8 cellular contexts compared by ENCODE assay signal in genomic region chr17:41496803-41497484, GRCh38. TPM values are rescaled to one million over a fixed set of nuclear protein-coding genes. Genes with fewer than 3 reads are reported as not detected.
A peak's percentile ranks its signal among the peaks of the same experiment; 100 is the strongest.
DNase-seq lines count a peak whose midpoint lies in the region; ATAC-seq and TF ChIP-seq lines count a peak whose summit lies in the region.

No MANE protein-coding gene starts in this region.

- POLR2A ChIA-PET in T-cell (lab: Charles Lee), result no interaction called here

- H3K4me1 ChIP-seq in BLaER1, result peaks cover 22% of the 10 kb centered on the region
- H3K4me1 ChIP-seq in Loucy (ENCODE audit: insufficient read depth, low read length, poor library complexity, severe bottlenecking), result peaks cover 5% of the 10 kb centered on the region

- ATAC-seq in GM19351 (IDR thresholded peaks at IDR 0.05; ENCODE audit: unreplicated experiment), result peak; percentile 88
- peak; percentile 78 to 98 (median 88) for ATAC-seq in T-cell (replicated peaks in 1 of 4)
- no peak for ATAC-seq in HG03457 (IDR thresholded peaks at IDR 0.05; ENCODE audit: unreplicated experiment)

- H3K79me2 ChIP-seq in Loucy (ENCODE audit: insufficient read depth, low read length), result no peaks in the 10 kb centered on the region

- peaks cover 2 to 8% of the 10 kb centered on the region in 2 donors for H3K27me3 Mint-ChIP-seq in T-cell

- DNase-seq in T-cell (peak in 33 of 34 experiments; percentile 15 to 68 (median 35)), amniotic stem cell (lab: John Stamatoyannopoulos, UW) (peak; percentile 16), hepatic stellate cell (ENCODE audit: low spot score) (peak; percentile 97)
- peak; percentile 37 for DNase-seq in stimulated activated CD4-positive, alpha-beta T cell treated with anti-CD3 and anti-CD28 coated beads, Interleukin-12 subunit alpha, Interleukin-12 subunit beta, amount 100 ng/mL, for 4 hours

- CTCF ChIA-PET in T-cell (lab: Charles Lee), result no interaction called here

- H3K9ac ChIP-seq in BLaER1 (no peak overlapping the region), Loucy (ENCODE audit: low read depth, low read length, poor library complexity, severe bottlenecking) (peak overlapping the region; percentile 50)

- H3K27ac ChIP-seq in BLaER1, result peak overlapping the region; percentile 65; the same call in 1 of the 2 replicates

- no peaks in the 10 kb centered on the region for H3K27me3 ChIP-seq in BLaER1
- no peaks in the 10 kb centered on the region for H3K27me3 ChIP-seq in Loucy (ENCODE audit: insufficient read depth, low read length, poor library complexity, severe bottlenecking)

- no peaks in the 10 kb centered on the region for H3F3A ChIP-seq in Loucy (ENCODE audit: low read depth)

- H3K27ac Mint-ChIP-seq in T-cell, result peak overlapping the region in 1 of 2 donors; percentile 64

- H3K9me3 ChIP-seq in BLaER1 (no peaks in the 10 kb centered on the region), Loucy (ENCODE audit: insufficient read depth, low read depth, low read length) (no peaks in the 10 kb centered on the region)

- H2AFZ ChIP-seq in Loucy (ENCODE audit: low read length), result peak overlapping the region; percentile 91

- H3K36me3 ChIP-seq in BLaER1, result no peaks in the 10 kb centered on the region
- no peaks in the 10 kb centered on the region for H3K36me3 ChIP-seq in Loucy (ENCODE audit: insufficient read depth, low read length)

- TF ChIP-seq CTCF in Loucy (conservative IDR thresholded peaks at IDR 0.05; ENCODE audit: low read length), result peak; percentile 88

- H3K4me3 Mint-ChIP-seq in T-cell, result peak overlapping the region in 1 of 3 donors; percentile 27

- H3K4me2 ChIP-seq in BLaER1 (peak overlapping the region; percentile 57), Loucy (ENCODE audit: low read depth, low read length, poor library complexity, severe bottlenecking) (peak overlapping the region; percentile 64)

- H3K9me2 ChIP-seq in Loucy (replicated peaks; ENCODE audit: low read depth, low read length), result no peaks in the 10 kb centered on the region

- peaks cover 7 to 31% (median 22%) of the 10 kb centered on the region in 3 donors for H3K4me1 Mint-ChIP-seq in T-cell

- no peaks in the 10 kb centered on the region for H3K9me3 Mint-ChIP-seq in T-cell

- H3K36me3 Mint-ChIP-seq in T-cell, result no peaks in the 10 kb centered on the region

- H4K20me1 ChIP-seq in BLaER1, result no peaks in the 10 kb centered on the region
- H4K20me1 ChIP-seq in Loucy (ENCODE audit: insufficient read depth, low read length, poor library complexity, severe bottlenecking), result no peaks in the 10 kb centered on the region

- H3K4me3 ChIP-seq in BLaER1 (no peak overlapping the region), Loucy (ENCODE audit: low read length, poor library complexity, severe bottlenecking) (peak overlapping the region; percentile 54)

RNA-seq across cellular contexts. Expression of gene KRT36, which starts 7.2 kb away (rescaled TPM):
- not detected for total RNA-seq in T-cell

RNA-seq across cellular contexts. Expression of gene KRT13, which starts 8.5 kb away (rescaled TPM):
- total RNA-seq in T-cell, result not detected

RNA-seq across cellular contexts. Expression of gene KRT35, which starts 16.0 kb away (rescaled TPM):
- total RNA-seq in T-cell, result not detected

RNA-seq across cellular contexts. Expression of gene KRT15, which starts 21.7 kb away (rescaled TPM):
- under 1 TPM in 2 of 5 donors, not detected in 3; 0.18 to 0.63 TPM for total RNA-seq in T-cell

RNA-seq across cellular contexts. Expression of gene KRT32, which starts 29.8 kb away (rescaled TPM):
- total RNA-seq in T-cell, result not detected

Comparison
In these comparisons a context has a peak if more than half of its experiments do, and no peak if none do; other contexts are left out.
1. DNase-seq: peak in every context shown above with its lines; median percentile 97 in hepatic stellate cell; 37 in stimulated activated CD4-positive, alpha-beta T cell treated with anti-CD3 and anti-CD28 coated beads, Interleukin-12 subunit alpha, Interleukin-12 subunit beta, amount 100 ng/mL, for 4 hours; 35 in T-cell; 16 in amniotic stem cell.